8 cellular contexts compared by ENCODE assay signal in the genomic region with DNA sequence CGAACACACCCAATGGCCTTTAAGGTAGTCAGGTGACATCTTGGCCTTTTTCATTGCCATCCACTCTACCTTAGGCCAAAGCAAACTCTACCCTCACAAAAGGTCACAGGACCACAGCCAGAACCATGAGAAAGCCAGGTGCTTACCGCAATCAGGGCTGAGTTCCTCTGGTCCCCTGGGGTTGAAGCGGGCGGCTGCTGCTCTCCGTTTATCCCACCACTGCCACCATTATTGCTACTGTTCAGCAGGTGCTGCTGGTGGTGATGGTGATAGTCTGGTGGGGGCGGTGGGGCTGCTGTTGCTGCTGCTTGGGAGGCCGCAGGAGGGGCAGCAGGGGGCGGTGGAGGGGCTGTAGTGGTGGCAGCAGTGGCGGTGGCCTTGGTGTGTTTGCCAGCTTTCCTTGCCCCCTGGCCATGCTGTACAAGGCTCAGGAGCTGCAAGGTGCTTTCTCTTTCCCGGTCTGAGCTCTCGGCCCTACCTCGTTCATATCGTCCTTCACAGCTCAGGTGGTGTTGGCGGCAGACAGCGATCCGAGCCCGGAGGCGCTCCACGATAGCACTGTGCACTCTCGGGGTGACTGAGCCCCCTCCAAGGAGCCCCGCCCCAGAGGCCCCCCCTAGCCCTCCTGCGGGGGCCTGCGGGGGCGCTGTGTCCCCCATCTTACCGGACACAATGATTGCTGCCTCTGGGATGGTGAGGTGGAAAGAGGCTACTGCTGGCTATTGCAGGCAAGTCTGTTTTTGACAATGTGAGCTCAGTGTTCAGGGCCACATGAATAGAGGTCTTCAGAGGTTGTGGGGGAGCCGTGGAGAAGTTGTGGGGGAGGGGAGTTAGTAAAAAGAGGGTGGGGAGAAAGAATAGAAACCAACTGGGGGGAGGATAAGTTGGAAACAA. TPM values are rescaled to one million over a fixed set of nuclear protein-coding genes. Genes with fewer than 3 reads are reported as not detected.
DNase-seq lines count a peak whose midpoint lies in the region; ATAC-seq and TF ChIP-seq lines count a peak whose summit lies in the region.

No MANE protein-coding gene starts in this region.

- intact Hi-C loops in posterior vena cava (cut with DNase I) (loop anchor here (5.0 kb wide), 2 partner anchors 284 to 289 kb away; no protein-coding TSS in a partner anchor), aorta (cut with DNase I) (loop anchor here (2.0 to 10.0 kb wide), 8 partner anchors 99 to 494 kb away; no protein-coding TSS in a partner anchor)

- WGBS in aorta, 2 donors, result 1 to 2% methylated on average over 26 of the region's 26 CpGs

- no peaks in the 10 kb centered on the region for H3K27me3 ChIP-seq in cardiac muscle cell
- no peaks in the 10 kb centered on the region for H3K27me3 ChIP-seq in aorta (ENCODE audit: control insufficient read depth in 1 of 2, insufficient read depth in 2 of 2, low read length in 1 of 2)

- ATAC-seq in HG02798 (IDR thresholded peaks at IDR 0.05; ENCODE audit: poor library complexity, unreplicated experiment) (peak; percentile 25), aorta (ENCODE audit: low FRiP score) (peak; percentile 77)

- TF ChIP-seq CTCF in GM12874 (IDR thresholded peaks at IDR 0.05; ENCODE audit: insufficient read depth, low read depth, low read length) (peak; percentile 71), cardiac muscle cell (IDR thresholded peaks at IDR 0.05; ENCODE audit: low read depth, low read length) (peak; percentile 51)

- H3K4me3 ChIP-seq in cardiac muscle cell, result peak overlapping the region; percentile 73
- peak overlapping the region; percentile 87 to 100 for H3K4me3 ChIP-seq in aorta (ENCODE audit: low read length in 2 of 2)

- peaks cover 41% of the 10 kb centered on the region for H3K4me1 ChIP-seq in cardiac muscle cell (ENCODE audit: low read depth)
- H3K4me1 ChIP-seq in aorta (ENCODE audit: control insufficient read depth in 1 of 2, insufficient read depth in 2 of 2, low read length in 2 of 2), result peaks cover 0 to 16% of the 10 kb centered on the region in 2 donors

- H3K9me3 ChIP-seq in cardiac muscle cell (ENCODE audit: low read depth) (no peaks in the 10 kb centered on the region), aorta (ENCODE audit: control insufficient read depth, low read length) (no peaks in the 10 kb centered on the region)

- H3K27ac ChIP-seq in cardiac muscle cell, result no peak overlapping the region
- H3K27ac ChIP-seq in aorta (ENCODE audit: low read depth in 1 of 2, low read length in 2 of 2), result peak overlapping the region; percentile 31 to 89

- H3K36me3 ChIP-seq in cardiac muscle cell (no peaks in the 10 kb centered on the region), aorta (ENCODE audit: control insufficient read depth in 1 of 2, insufficient read depth in 2 of 2, low read length in 1 of 2) (no peaks in the 10 kb centered on the region)

- DNase-seq in RKO (ENCODE audit: low spot score), result peak; percentile 36
- DNase-seq in activated naive CD4-positive, alpha-beta T cell treated with anti-CD3 and anti-CD28 coated beads, Interleukin-2, amount 50 U/mL, for 16 hours, result peak; percentile 63
- DNase-seq in cardiac muscle cell (ENCODE audit: low read depth in 1 of 2, low spot score in 1 of 2), result peak in 1 of 2 donors; percentile 61
- DNase-seq in posterior vena cava (ENCODE audit: low spot score), result peak; percentile 83
- DNase-seq in aorta, result peak; percentile 66 to 83
- DNase-seq in SHP77 treated with DMSO at 0.1 percent for 48 hours (lab: John Stamatoyannopoulos, UW), result no peak

RNA-seq across cellular contexts. Expression of gene MAML2, which starts 1.5 kb away (rescaled TPM):
- total RNA-seq in cardiac muscle cell, result 6.3 and 8.2 TPM in 2 replicates
- polyA plus RNA-seq in cardiac muscle cell, result 1.1 and 5.5 TPM in 2 replicates
- total RNA-seq in posterior vena cava, result 10 to 100 TPM; 13.1 to 16.2 TPM
- total RNA-seq in aorta, result 10 to 100 TPM; 18.1 to 27.5 TPM
- 1 to 10 TPM; 6.0 to 10.0 TPM for polyA plus RNA-seq in aorta

RNA-seq across cellular contexts. Expression of gene CCDC82, which starts 48.2 kb away (rescaled TPM):
- total RNA-seq in cardiac muscle cell, result 6.1 and 17.3 TPM in 2 replicates
- 17.3 and 20.3 TPM in 2 replicates for polyA plus RNA-seq in cardiac muscle cell
- 10 to 100 TPM; 28.5 to 41.1 TPM for total RNA-seq in posterior vena cava
- 10 to 100 TPM; 37.4 to 38.7 TPM for total RNA-seq in aorta
- 10 to 100 TPM; 29.3 to 39.0 TPM for polyA plus RNA-seq in aorta

RNA-seq across cellular contexts. Expression of gene JRKL, which starts 48.3 kb away (rescaled TPM):
- total RNA-seq in cardiac muscle cell, result 3.0 and 3.8 TPM in 2 replicates
- 7.1 and 8.7 TPM in 2 replicates for polyA plus RNA-seq in cardiac muscle cell
- total RNA-seq in posterior vena cava, result 10 to 100 TPM; 10.1 to 13.9 TPM
- 10 to 100 TPM; 13.7 to 15.4 TPM for total RNA-seq in aorta
- 1 to 10 TPM; 6.3 to 6.4 TPM for polyA plus RNA-seq in aorta
